8 cellular contexts compared by ENCODE assay signal in genomic region chr22:28884754-28885375, GRCh38. TPM values are rescaled to one million over a fixed set of nuclear protein-coding genes. Genes with fewer than 3 reads are reported as not detected.
DNase-seq lines count a peak whose midpoint lies in the region; ATAC-seq, FAIRE-seq and TF ChIP-seq lines count a peak whose summit lies in the region.

No MANE protein-coding gene starts in this region.

- H3K36me3 Mint-ChIP-seq in activated CD4-positive, alpha-beta T cell treated with anti-CD3 and anti-CD28 coated beads, Interleukin-2, amount 10 ng/mL, durations not matched to agents 7 days and 5 days (ENCODE audit: low read depth) = peaks cover 1% of the 10 kb centered on the region

- H3K27me3 ChIP-seq in adipocyte (replicated peaks; ENCODE audit: control insufficient read depth, insufficient read depth, low read length) (no peaks in the 10 kb centered on the region), layer of hippocampus (ENCODE audit: control insufficient read depth, insufficient read depth, low read length) (no peaks in the 10 kb centered on the region), testis (no peaks in the 10 kb centered on the region)

- CTCF ChIA-PET in activated CD4-positive, alpha-beta T cell treated with anti-CD3 and anti-CD28 coated beads, Interleukin-2, amount 10 ng/mL, durations not matched to agents 7 days and 5 days (lab: Charles Lee) = interaction anchor here (1.0 to 2.0 kb wide), 3 partner anchors 11 to 287 kb away, joined by 3 to 4 read pairs (median 4); no protein-coding TSS in a partner anchor

- TF ChIP-seq CTCF in testis (IDR thresholded peaks at IDR 0.05) (no peak), D721Med (IDR thresholded peaks at IDR 0.05; ENCODE audit: insufficient read depth, missing control alignments) (no peak)

- H3K27ac Mint-ChIP-seq in activated CD4-positive, alpha-beta T cell treated with anti-CD3 and anti-CD28 coated beads, Interleukin-2, amount 10 ng/mL, durations not matched to agents 7 days and 5 days = no peak overlapping the region

- no peak for TF ChIP-seq POLR2A in testis (IDR thresholded peaks at IDR 0.05)

- DNase-seq in activated CD4-positive, alpha-beta T cell treated with anti-CD3 and anti-CD28 coated beads, Interleukin-2, amount 10 ng/mL, durations not matched to agents 7 days and 5 days = no peak
- DNase-seq in activated CD4-positive, alpha-beta T cell treated with anti-CD3 and anti-CD28 coated beads, Interleukin-2, amount 50 U/mL, for 1 hour = no peak
- DNase-seq in adipocyte (ENCODE audit: low read depth) (no peak), testis (no peak), T1000 (lab: John Stamatoyannopoulos, UW) (no peak), D721Med (ENCODE audit: insufficient read length, low spot score) (no peak)

- H3K9me3 Mint-ChIP-seq in activated CD4-positive, alpha-beta T cell treated with anti-CD3 and anti-CD28 coated beads, Interleukin-2, amount 10 ng/mL, durations not matched to agents 7 days and 5 days = no peaks in the 10 kb centered on the region

- H3K4me3 ChIP-seq in adipocyte (ENCODE audit: low read length) = peak overlapping the region; percentile 83
- peak overlapping the region; percentile 69 to 70 for H3K4me3 ChIP-seq in testis

- WGBS in testis, 2 donors = 38 to 54% methylated on average over 18 to 19 of the region's 19 CpGs

- H3K27ac ChIP-seq in layer of hippocampus (ENCODE audit: low read depth, low read length) (peak overlapping the region; percentile 38), testis (no peak overlapping the region)

- H3K9ac ChIP-seq in adipocyte (ENCODE audit: low read length) = peak overlapping the region; percentile 58

- ATAC-seq in HG02970 (IDR thresholded peaks at IDR 0.05; ENCODE audit: low FRiP score, unreplicated experiment) = no peak

- peak overlapping the region; percentile 63 for H3K4me3 Mint-ChIP-seq in activated CD4-positive, alpha-beta T cell treated with anti-CD3 and anti-CD28 coated beads, Interleukin-2, amount 10 ng/mL, durations not matched to agents 7 days and 5 days

- no peaks in the 10 kb centered on the region for H3K9me3 ChIP-seq in adipocyte (ENCODE audit: control insufficient read depth, low read length)
- H3K9me3 ChIP-seq in testis = no peaks in the 10 kb centered on the region

- peaks cover 14% of the 10 kb centered on the region for H3K4me1 ChIP-seq in adipocyte (ENCODE audit: control insufficient read depth, insufficient read depth, low read length)
- H3K4me1 ChIP-seq in testis = peaks cover 11% of the 10 kb centered on the region

- FAIRE-seq in D721Med (lab: Jason Lieb, UNC) = no peak

- peaks cover 26% of the 10 kb centered on the region for H3K4me1 Mint-ChIP-seq in activated CD4-positive, alpha-beta T cell treated with anti-CD3 and anti-CD28 coated beads, Interleukin-2, amount 10 ng/mL, durations not matched to agents 7 days and 5 days

- H3K27me3 Mint-ChIP-seq in activated CD4-positive, alpha-beta T cell treated with anti-CD3 and anti-CD28 coated beads, Interleukin-2, amount 10 ng/mL, durations not matched to agents 7 days and 5 days = peaks cover 59% of the 10 kb centered on the region

- POLR2A ChIA-PET in activated CD4-positive, alpha-beta T cell treated with anti-CD3 and anti-CD28 coated beads, Interleukin-2, amount 10 ng/mL, durations not matched to agents 7 days and 5 days (lab: Charles Lee) = no interaction called here

- H3K36me3 ChIP-seq in adipocyte (ENCODE audit: control insufficient read depth, insufficient read depth, low read length, severe bottlenecking) (no peaks in the 10 kb centered on the region), testis (ENCODE audit: low read depth, missing control alignments) (no peaks in the 10 kb centered on the region)

- intact Hi-C loops in testis (cut with DNase I; ENCODE audit: low total_unique reads) = no loop called here

RNA-seq across cellular contexts. Expression of gene ZNRF3, which starts 1.5 kb away (rescaled TPM):
- total RNA-seq in activated CD4-positive, alpha-beta T cell treated with anti-CD3 and anti-CD28 coated beads, Interleukin-2, amount 10 ng/mL, durations not matched to agents 7 days and 5 days = under 1 TPM; 0.58 to 0.72 TPM
- total RNA-seq in testis = 10 to 100 TPM; 32.2 to 44.5 TPM
- polyA plus RNA-seq in testis (ENCODE audit: insufficient read depth, low read depth, low replicate concordance) = 13.9 TPM

Comparison
In these comparisons a context has a peak if more than half of its experiments do, and no peak if none do; other contexts are left out.
1. RNA of gene ZNRF3, which starts 1.5 kb away (total RNA-seq): 32.2 to 44.5 TPM in testis; 0.58 to 0.72 TPM in activated CD4-positive, alpha-beta T cell treated with anti-CD3 and anti-CD28 coated beads, Interleukin-2, amount 10 ng/mL, durations not matched to agents 7 days and 5 days; every median in the first group is over 10 times any median in the second.